In the genomic region with DNA sequence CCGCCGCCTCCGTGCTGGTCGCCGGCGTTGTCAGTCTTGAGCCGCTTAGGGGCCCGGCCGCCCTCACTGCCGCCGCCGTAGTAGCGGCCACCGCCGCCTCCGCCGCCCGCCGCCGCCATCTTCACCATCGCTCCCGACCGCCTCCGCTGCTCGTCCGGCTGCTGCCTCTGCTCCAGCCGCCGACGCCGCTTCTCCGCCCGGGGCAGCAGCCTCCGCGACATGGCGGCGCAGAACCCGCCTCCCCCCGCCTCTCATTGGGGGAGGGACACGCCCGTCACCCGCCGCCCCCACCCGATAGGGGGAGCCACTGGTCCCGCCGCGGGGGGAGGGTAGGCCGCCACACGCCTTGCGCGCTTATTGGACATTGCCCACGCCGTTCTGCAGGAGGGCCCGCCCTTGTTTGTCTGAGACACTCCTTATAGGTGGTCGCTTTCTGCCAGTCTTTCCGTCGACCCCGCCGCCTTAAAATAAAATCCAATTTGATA, we compare ENCODE assay signal across 1 cellular context.
TF ChIP-seq lines count a peak whose summit lies in the region.

TSS of gene HNRNPL (minus strand) at position 241 of the 485 bp plus-strand sequence. CDS start at position 221, 20 bp downstream.

TF ChIP-seq in A549, 52 proteins besides CTCF, POLR2A, EP300 and RAD21 (continued from another document):
- TF ChIP-seq NPAS2 (CRISPR knock-in tag; IDR thresholded peaks at IDR 0.05; ENCODE audit: borderline replicate concordance) (no peak), MAZ (IDR thresholded peaks at IDR 0.05; ENCODE audit: borderline replicate concordance, low read depth, low read length) (peak; percentile 88), TFCP2L1 (CRISPR knock-in tag; IDR thresholded peaks at IDR 0.05) (no peak), MAX (IDR thresholded peaks at IDR 0.05) (no peak), JUN (IDR thresholded peaks at IDR 0.05) (peak; percentile 93 to 100), KDM5A (IDR thresholded peaks at IDR 0.05) (no peak), HOXB5 (CRISPR knock-in tag; IDR thresholded peaks at IDR 0.05) (peak; percentile 18; the same call in 1 of the 2 replicates), SMC3 (IDR thresholded peaks at IDR 0.05) (peak; percentile 50), KDM1A (IDR thresholded peaks at IDR 0.05; ENCODE audit: low read depth) (no peak), HEYL (CRISPR knock-in tag; IDR thresholded peaks at IDR 0.05) (no peak)
- TF ChIP-seq, protein P1, sequence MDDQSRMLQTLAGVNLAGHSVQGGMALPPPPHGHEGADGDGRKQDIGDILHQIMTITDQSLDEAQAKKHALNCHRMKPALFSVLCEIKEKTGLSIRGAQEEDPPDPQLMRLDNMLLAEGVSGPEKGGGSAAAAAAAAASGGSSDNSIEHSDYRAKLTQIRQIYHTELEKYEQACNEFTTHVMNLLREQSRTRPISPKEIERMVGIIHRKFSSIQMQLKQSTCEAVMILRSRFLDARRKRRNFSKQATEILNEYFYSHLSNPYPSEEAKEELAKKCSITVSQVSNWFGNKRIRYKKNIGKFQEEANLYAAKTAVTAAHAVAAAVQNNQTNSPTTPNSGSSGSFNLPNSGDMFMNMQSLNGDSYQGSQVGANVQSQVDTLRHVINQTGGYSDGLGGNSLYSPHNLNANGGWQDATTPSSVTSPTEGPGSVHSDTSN (IDR thresholded peaks at IDR 0.05): peak; percentile 99
- TF ChIP-seq, protein P2, sequence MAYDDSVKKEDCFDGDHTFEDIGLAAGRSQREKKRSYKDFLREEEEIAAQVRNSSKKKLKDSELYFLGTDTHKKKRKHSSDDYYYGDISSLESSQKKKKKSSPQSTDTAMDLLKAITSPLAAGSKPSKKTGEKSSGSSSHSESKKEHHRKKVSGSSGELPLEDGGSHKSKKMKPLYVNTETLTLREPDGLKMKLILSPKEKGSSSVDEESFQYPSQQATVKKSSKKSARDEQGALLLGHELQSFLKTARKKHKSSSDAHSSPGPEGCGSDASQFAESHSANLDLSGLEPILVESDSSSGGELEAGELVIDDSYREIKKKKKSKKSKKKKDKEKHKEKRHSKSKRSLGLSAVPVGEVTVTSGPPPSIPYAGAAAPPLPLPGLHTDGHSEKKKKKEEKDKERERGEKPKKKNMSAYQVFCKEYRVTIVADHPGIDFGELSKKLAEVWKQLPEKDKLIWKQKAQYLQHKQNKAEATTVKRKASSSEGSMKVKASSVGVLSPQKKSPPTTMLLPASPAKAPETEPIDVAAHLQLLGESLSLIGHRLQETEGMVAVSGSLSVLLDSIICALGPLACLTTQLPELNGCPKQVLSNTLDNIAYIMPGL (CRISPR knock-in tag; IDR thresholded peaks at IDR 0.05; ENCODE audit: borderline replicate concordance): no peak
- TF ChIP-seq, protein P3, sequence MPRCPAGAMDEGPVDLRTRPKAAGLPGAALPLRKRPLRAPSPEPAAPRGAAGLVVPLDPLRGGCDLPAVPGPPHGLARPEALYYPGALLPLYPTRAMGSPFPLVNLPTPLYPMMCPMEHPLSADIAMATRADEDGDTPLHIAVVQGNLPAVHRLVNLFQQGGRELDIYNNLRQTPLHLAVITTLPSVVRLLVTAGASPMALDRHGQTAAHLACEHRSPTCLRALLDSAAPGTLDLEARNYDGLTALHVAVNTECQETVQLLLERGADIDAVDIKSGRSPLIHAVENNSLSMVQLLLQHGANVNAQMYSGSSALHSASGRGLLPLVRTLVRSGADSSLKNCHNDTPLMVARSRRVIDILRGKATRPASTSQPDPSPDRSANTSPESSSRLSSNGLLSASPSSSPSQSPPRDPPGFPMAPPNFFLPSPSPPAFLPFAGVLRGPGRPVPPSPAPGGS (IDR thresholded peaks at IDR 0.05): peak; percentile 98
- TF ChIP-seq, protein P4, sequence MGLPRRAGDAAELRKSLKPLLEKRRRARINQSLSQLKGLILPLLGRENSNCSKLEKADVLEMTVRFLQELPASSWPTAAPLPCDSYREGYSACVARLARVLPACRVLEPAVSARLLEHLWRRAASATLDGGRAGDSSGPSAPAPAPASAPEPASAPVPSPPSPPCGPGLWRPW (IDR thresholded peaks at IDR 0.05): no peak
